1 cellular context compared by ENCODE assay signal in the genomic region with DNA sequence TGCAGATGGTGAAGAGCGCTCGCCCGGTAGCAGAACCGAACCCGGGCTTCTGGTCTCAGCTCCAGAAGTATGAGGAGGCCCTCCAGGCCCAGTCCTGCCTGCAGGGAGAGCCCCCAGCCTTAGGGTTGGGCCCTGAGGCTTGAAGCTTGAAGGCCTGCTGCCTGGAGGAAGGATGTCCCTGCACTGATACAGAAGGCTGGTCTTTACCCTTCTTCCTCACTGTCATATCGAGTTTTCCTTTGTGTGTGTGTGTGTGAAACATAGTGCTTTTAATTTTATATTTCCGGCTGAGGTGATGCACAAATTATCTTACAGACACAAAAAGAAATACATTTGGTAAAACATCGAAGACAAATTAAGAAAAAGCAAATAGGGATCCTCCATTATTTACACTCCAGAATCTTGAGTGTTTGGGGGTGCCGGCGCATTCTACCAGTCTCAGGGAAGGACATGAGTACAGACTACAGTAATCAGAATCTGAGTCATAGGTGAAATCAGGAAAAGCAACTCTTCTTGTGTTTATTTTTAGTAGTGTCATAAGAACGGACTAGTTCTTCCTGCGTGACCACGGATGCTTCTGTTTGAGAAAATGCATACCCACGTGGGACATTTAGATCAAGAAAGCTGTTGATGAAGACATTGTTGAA.
TF ChIP-seq lines count a peak whose summit lies in the region.

No MANE protein-coding gene starts in this region.

TF ChIP-seq in K562, 482 proteins besides CTCF, POLR2A, EP300 and RAD21 (continues in another document):
- TF ChIP-seq NR3C1 (CRISPR knock-in tag; IDR thresholded peaks at IDR 0.05) (no peak), TEAD4 (IDR thresholded peaks at IDR 0.05; ENCODE audit: low read length) (no peak), TEAD4 (CRISPR knock-in tag; IDR thresholded peaks at IDR 0.05; ENCODE audit: borderline replicate concordance) (no peak), PHTF2 (CRISPR knock-in tag; IDR thresholded peaks at IDR 0.05) (no peak), TBL1XR1 (IDR thresholded peaks at IDR 0.05; ENCODE audit: low read length in 2 of 2) (no peak), SUPT5H (IDR thresholded peaks at IDR 0.05) (peak; percentile 70), MEIS2 (IDR thresholded peaks at IDR 0.05; ENCODE audit: partially characterized antibody) (no peak), SREBF1 (IDR thresholded peaks at IDR 0.05; ENCODE audit: borderline replicate concordance, low read depth, low read length) (no peak), ZC3H8 (IDR thresholded peaks at IDR 0.05) (no peak), ZNF717 (CRISPR knock-in tag; IDR thresholded peaks at IDR 0.05) (no peak), ZNF695 (CRISPR knock-in tag; IDR thresholded peaks at IDR 0.05) (no peak), ZNF551 (CRISPR knock-in tag; IDR thresholded peaks at IDR 0.05) (no peak), PYGO2 (tag; IDR thresholded peaks at IDR 0.05) (no peak), LEF1 (IDR thresholded peaks at IDR 0.05) (no peak), OTX1 (CRISPR knock-in tag; IDR thresholded peaks at IDR 0.05) (no peak), ELF2 (CRISPR knock-in tag; IDR thresholded peaks at IDR 0.05) (no peak), TAF9B (IDR thresholded peaks at IDR 0.05; ENCODE audit: partially characterized antibody) (peak; percentile 55), GABPA (tag; conservative IDR thresholded peaks at IDR 0.05; ENCODE audit: low read depth) (peak; percentile 43; the same call in 1 of the 2 replicates), NFATC3 (IDR thresholded peaks at IDR 0.05) (no peak), NFYB (IDR thresholded peaks at IDR 0.05; ENCODE audit: extremely low read depth, insufficient read length) (no peak), ZNF431 (CRISPR knock-in tag; IDR thresholded peaks at IDR 0.05) (no peak), NFIC (IDR thresholded peaks at IDR 0.05) (no peak), TAF7 (tag; IDR thresholded peaks at IDR 0.05) (peak; percentile 39; the same call in 1 of the 2 replicates), NFE2 (IDR thresholded peaks at IDR 0.05; ENCODE audit: low read depth) (no peak), CC2D1A (IDR thresholded peaks at IDR 0.05) (no peak), ZKSCAN1 (IDR thresholded peaks at IDR 0.05; ENCODE audit: low read depth, low read length) (no peak), EHMT2 (IDR thresholded peaks at IDR 0.05) (no peak), MEF2A (IDR thresholded peaks at IDR 0.05; ENCODE audit: control insufficient read depth, low read depth, low read length) (0 out of 2 replicates have a peak, but pooled peaks have one; percentile 36), CCNT2 (IDR thresholded peaks at IDR 0.05; ENCODE audit: borderline replicate concordance, extremely low read depth, insufficient read length, low read depth, low read length) (no peak), MAFF (IDR thresholded peaks at IDR 0.05; ENCODE audit: low read length) (no peak), ZNF785 (CRISPR knock-in tag; IDR thresholded peaks at IDR 0.05) (no peak), HMG20A (CRISPR knock-in tag; conservative IDR thresholded peaks at IDR 0.05) (no peak), TAF15 (IDR thresholded peaks at IDR 0.05; ENCODE audit: low read depth, low read length) (no peak)
- TF ChIP-seq, protein P1, sequence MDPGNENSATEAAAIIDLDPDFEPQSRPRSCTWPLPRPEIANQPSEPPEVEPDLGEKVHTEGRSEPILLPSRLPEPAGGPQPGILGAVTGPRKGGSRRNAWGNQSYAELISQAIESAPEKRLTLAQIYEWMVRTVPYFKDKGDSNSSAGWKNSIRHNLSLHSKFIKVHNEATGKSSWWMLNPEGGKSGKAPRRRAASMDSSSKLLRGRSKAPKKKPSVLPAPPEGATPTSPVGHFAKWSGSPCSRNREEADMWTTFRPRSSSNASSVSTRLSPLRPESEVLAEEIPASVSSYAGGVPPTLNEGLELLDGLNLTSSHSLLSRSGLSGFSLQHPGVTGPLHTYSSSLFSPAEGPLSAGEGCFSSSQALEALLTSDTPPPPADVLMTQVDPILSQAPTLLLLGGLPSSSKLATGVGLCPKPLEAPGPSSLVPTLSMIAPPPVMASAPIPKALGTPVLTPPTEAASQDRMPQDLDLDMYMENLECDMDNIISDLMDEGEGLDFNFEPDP (CRISPR knock-in tag; IDR thresholded peaks at IDR 0.05), result no peak
- TF ChIP-seq, protein P2, sequence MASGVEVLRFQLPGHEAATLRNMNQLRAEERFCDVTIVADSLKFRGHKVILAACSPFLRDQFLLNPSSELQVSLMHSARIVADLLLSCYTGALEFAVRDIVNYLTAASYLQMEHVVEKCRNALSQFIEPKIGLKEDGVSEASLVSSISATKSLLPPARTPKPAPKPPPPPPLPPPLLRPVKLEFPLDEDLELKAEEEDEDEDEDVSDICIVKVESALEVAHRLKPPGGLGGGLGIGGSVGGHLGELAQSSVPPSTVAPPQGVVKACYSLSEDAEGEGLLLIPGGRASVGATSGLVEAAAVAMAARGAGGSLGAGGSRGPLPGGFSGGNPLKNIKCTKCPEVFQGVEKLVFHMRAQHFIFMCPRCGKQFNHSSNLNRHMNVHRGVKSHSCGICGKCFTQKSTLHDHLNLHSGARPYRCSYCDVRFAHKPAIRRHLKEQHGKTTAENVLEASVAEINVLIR (CRISPR knock-in tag; IDR thresholded peaks at IDR 0.05), result no peak
- TF ChIP-seq, protein P3, sequence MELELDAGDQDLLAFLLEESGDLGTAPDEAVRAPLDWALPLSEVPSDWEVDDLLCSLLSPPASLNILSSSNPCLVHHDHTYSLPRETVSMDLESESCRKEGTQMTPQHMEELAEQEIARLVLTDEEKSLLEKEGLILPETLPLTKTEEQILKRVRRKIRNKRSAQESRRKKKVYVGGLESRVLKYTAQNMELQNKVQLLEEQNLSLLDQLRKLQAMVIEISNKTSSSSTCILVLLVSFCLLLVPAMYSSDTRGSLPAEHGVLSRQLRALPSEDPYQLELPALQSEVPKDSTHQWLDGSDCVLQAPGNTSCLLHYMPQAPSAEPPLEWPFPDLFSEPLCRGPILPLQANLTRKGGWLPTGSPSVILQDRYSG (tag; conservative IDR thresholded peaks at IDR 0.05; ENCODE audit: low read depth), result no peak
- TF ChIP-seq, protein P4, sequence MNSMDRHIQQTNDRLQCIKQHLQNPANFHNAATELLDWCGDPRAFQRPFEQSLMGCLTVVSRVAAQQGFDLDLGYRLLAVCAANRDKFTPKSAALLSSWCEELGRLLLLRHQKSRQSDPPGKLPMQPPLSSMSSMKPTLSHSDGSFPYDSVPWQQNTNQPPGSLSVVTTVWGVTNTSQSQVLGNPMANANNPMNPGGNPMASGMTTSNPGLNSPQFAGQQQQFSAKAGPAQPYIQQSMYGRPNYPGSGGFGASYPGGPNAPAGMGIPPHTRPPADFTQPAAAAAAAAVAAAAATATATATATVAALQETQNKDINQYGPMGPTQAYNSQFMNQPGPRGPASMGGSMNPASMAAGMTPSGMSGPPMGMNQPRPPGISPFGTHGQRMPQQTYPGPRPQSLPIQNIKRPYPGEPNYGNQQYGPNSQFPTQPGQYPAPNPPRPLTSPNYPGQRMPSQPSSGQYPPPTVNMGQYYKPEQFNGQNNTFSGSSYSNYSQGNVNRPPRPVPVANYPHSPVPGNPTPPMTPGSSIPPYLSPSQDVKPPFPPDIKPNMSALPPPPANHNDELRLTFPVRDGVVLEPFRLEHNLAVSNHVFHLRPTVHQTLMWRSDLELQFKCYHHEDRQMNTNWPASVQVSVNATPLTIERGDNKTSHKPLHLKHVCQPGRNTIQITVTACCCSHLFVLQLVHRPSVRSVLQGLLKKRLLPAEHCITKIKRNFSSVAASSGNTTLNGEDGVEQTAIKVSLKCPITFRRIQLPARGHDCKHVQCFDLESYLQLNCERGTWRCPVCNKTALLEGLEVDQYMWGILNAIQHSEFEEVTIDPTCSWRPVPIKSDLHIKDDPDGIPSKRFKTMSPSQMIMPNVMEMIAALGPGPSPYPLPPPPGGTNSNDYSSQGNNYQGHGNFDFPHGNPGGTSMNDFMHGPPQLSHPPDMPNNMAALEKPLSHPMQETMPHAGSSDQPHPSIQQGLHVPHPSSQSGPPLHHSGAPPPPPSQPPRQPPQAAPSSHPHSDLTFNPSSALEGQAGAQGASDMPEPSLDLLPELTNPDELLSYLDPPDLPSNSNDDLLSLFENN (IDR thresholded peaks at IDR 0.05; ENCODE audit: low read depth in 2 of 2, low read length in 2 of 2), result no peak
- TF ChIP-seq, protein P5, sequence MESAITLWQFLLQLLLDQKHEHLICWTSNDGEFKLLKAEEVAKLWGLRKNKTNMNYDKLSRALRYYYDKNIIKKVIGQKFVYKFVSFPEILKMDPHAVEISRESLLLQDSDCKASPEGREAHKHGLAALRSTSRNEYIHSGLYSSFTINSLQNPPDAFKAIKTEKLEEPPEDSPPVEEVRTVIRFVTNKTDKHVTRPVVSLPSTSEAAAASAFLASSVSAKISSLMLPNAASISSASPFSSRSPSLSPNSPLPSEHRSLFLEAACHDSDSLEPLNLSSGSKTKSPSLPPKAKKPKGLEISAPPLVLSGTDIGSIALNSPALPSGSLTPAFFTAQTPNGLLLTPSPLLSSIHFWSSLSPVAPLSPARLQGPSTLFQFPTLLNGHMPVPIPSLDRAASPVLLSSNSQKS (CRISPR knock-in tag; IDR thresholded peaks at IDR 0.05), result no peak
- TF ChIP-seq, protein P6, sequence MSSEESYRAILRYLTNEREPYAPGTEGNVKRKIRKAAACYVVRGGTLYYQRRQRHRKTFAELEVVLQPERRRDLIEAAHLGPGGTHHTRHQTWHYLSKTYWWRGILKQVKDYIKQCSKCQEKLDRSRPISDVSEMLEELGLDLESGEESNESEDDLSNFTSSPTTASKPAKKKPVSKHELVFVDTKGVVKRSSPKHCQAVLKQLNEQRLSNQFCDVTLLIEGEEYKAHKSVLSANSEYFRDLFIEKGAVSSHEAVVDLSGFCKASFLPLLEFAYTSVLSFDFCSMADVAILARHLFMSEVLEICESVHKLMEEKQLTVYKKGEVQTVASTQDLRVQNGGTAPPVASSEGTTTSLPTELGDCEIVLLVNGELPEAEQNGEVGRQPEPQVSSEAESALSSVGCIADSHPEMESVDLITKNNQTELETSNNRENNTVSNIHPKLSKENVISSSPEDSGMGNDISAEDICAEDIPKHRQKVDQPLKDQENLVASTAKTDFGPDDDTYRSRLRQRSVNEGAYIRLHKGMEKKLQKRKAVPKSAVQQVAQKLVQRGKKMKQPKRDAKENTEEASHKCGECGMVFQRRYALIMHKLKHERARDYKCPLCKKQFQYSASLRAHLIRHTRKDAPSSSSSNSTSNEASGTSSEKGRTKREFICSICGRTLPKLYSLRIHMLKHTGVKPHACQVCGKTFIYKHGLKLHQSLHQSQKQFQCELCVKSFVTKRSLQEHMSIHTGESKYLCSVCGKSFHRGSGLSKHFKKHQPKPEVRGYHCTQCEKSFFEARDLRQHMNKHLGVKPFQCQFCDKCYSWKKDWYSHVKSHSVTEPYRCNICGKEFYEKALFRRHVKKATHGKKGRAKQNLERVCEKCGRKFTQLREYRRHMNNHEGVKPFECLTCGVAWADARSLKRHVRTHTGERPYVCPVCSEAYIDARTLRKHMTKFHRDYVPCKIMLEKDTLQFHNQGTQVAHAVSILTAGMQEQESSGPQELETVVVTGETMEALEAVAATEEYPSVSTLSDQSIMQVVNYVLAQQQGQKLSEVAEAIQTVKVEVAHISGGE (CRISPR knock-in tag; IDR thresholded peaks at IDR 0.05), result no peak
- TF ChIP-seq, protein P7, sequence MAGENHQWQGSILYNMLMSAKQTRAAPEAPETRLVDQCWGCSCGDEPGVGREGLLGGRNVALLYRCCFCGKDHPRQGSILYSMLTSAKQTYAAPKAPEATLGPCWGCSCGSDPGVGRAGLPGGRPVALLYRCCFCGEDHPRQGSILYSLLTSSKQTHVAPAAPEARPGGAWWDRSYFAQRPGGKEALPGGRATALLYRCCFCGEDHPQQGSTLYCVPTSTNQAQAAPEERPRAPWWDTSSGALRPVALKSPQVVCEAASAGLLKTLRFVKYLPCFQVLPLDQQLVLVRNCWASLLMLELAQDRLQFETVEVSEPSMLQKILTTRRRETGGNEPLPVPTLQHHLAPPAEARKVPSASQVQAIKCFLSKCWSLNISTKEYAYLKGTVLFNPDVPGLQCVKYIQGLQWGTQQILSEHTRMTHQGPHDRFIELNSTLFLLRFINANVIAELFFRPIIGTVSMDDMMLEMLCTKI (IDR thresholded peaks at IDR 0.05; ENCODE audit: partially characterized antibody), result no peak
- TF ChIP-seq, protein P8, sequence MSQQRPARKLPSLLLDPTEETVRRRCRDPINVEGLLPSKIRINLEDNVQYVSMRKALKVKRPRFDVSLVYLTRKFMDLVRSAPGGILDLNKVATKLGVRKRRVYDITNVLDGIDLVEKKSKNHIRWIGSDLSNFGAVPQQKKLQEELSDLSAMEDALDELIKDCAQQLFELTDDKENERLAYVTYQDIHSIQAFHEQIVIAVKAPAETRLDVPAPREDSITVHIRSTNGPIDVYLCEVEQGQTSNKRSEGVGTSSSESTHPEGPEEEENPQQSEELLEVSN (IDR thresholded peaks at IDR 0.05; ENCODE audit: borderline replicate concordance in 1 of 2, extremely low read depth in 1 of 2, insufficient read depth in 1 of 2, insufficient read length in 1 of 2, low read depth in 1 of 2, low read length in 1 of 2, poor library complexity in 1 of 2, severe bottlenecking in 1 of 2), result no peak
- TF ChIP-seq, protein P9, sequence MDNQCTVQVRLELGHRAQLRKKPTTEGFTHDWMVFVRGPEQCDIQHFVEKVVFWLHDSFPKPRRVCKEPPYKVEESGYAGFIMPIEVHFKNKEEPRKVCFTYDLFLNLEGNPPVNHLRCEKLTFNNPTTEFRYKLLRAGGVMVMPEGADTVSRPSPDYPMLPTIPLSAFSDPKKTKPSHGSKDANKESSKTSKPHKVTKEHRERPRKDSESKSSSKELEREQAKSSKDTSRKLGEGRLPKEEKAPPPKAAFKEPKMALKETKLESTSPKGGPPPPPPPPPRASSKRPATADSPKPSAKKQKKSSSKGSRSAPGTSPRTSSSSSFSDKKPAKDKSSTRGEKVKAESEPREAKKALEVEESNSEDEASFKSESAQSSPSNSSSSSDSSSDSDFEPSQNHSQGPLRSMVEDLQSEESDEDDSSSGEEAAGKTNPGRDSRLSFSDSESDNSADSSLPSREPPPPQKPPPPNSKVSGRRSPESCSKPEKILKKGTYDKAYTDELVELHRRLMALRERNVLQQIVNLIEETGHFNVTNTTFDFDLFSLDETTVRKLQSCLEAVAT (IDR thresholded peaks at IDR 0.05), result 0 out of 4 replicates have a peak, but pooled peaks of 1 of the 2 experiments have one; percentile 22
- TF ChIP-seq, protein P10, sequence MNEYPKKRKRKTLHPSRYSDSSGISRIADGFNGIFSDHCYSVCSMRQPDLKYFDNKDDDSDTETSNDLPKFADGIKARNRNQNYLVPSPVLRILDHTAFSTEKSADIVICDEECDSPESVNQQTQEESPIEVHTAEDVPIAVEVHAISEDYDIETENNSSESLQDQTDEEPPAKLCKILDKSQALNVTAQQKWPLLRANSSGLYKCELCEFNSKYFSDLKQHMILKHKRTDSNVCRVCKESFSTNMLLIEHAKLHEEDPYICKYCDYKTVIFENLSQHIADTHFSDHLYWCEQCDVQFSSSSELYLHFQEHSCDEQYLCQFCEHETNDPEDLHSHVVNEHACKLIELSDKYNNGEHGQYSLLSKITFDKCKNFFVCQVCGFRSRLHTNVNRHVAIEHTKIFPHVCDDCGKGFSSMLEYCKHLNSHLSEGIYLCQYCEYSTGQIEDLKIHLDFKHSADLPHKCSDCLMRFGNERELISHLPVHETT (CRISPR knock-in tag; conservative IDR thresholded peaks at IDR 0.05 in 1 of 2, IDR thresholded peaks at IDR 0.05 in 1 of 2), result no peak; a peak in 1 of 4 replicates
